7 cellular contexts compared by ENCODE assay signal in the genomic region with DNA sequence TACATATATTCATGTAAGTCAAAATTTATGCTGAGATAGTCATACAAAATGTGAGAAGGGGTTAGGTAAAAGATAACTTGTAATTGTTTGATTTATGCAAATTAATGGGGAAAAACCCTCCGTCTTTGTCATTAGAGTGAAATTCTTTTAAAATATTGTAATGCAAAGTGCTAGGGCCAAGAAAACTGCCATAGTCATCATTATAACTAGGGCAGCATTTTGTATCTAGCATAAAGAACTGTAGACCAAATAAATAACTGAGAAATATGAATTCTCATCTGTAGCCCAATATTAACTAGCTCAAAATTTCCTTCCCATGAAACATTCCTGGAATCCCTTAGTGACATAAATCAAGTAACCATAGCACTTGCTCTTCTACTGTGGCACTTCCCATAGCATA.
"Had no signal": no experiment of that assay in that cellular context is flagged by ENCODE, and none has a peak within 500 bp of the region (broad histone marks: within the 10 kb centered on the region; RNA-seq: fewer than 3 reads in every experiment).

No MANE protein-coding gene starts in this region.

- H3K27ac Mint-ChIP-seq: H9, IgD-negative memory B cell had no signal

- H3K4me1 Mint-ChIP-seq: H9, IgD-negative memory B cell had no signal

- H2AFZ ChIP-seq: GM23248 had no signal

- DNase-seq: GM23248, GOT3, H9, HCEC 1CT, KG1 had no signal

- H3K27me3 Mint-ChIP-seq: IgD-negative memory B cell had no signal

- H3K9ac ChIP-seq: GM23248 had no signal

- H3K4me3 Mint-ChIP-seq: H9, IgD-negative memory B cell had no signal

- H3K4me3 ChIP-seq: GM23248 had no signal

- H3K27ac ChIP-seq: GM23248, HL-60 had no signal
